ENCODE assay signal across 8 cellular contexts in genomic region chr10:72259491-72260214, GRCh38. TPM values are rescaled to one million over a fixed set of nuclear protein-coding genes. Genes with fewer than 3 reads are reported as not detected.
DNase-seq lines count a peak whose midpoint lies in the region; ATAC-seq and TF ChIP-seq lines count a peak whose summit lies in the region.

No MANE protein-coding gene starts in this region.

- no peak for ATAC-seq in natural killer cell treated with Interleukin-12 subunit alpha and Interleukin-12 subunit beta and Interleukin-15 and Interleukin-18, amount 100 ng/mL, for 72 hours

- peaks cover 48% of the 10 kb centered on the region for H3K36me3 Mint-ChIP-seq in Calu3 (ENCODE audit: insufficient read depth, unreplicated experiment)
- no peaks in the 10 kb centered on the region for H3K36me3 Mint-ChIP-seq in natural killer cell treated with Interleukin-12 subunit alpha and Interleukin-12 subunit beta and Interleukin-15 and Interleukin-18, amount 100 ng/mL, for 72 hours

- no peak overlapping the region for H3K4me3 ChIP-seq in coronary artery

- H3K27me3 Mint-ChIP-seq in Calu3 (ENCODE audit: unreplicated experiment): no peaks in the 10 kb centered on the region
- no peaks in the 10 kb centered on the region for H3K27me3 Mint-ChIP-seq in natural killer cell treated with Interleukin-12 subunit alpha and Interleukin-12 subunit beta and Interleukin-15 and Interleukin-18, amount 100 ng/mL, for 72 hours

- peaks cover 70% of the 10 kb centered on the region for H3K4me1 Mint-ChIP-seq in Calu3 (ENCODE audit: low read depth, unreplicated experiment)
- H3K4me1 Mint-ChIP-seq in natural killer cell treated with Interleukin-12 subunit alpha and Interleukin-12 subunit beta and Interleukin-15 and Interleukin-18, amount 100 ng/mL, for 72 hours (ENCODE audit: low read depth in 2 of 2): peaks cover 61 to 64% of the 10 kb centered on the region in 2 donors

- CTCF ChIA-PET in Calu3 (lab: Charles Lee): interaction anchor here (1.1 to 3.1 kb wide), 11 partner anchors 12 to 77 kb away, joined by 3 to 34 read pairs (median 6); partner anchors contain the start of gene DDIT4

- DNase-seq in Calu3 (no peak), NCI-H460 (ENCODE audit: extremely low read depth, low read depth) (peak; percentile 48), coronary artery (ENCODE audit: low spot score) (no peak), RKO (ENCODE audit: low spot score) (no peak), DMS153 (lab: John Stamatoyannopoulos, UW) (no peak), NOMO-1 (lab: John Stamatoyannopoulos, UW; ENCODE audit: unreplicated experiment in 2 of 2) (no peak), NCI-H1930 (lab: John Stamatoyannopoulos, UW) (no peak)
- DNase-seq in natural killer cell treated with Interleukin-12 subunit alpha and Interleukin-12 subunit beta and Interleukin-15 and Interleukin-18, amount 100 ng/mL, for 72 hours (ENCODE audit: low spot score): no peak

- H3K4me3 Mint-ChIP-seq in Calu3 (ENCODE audit: low read depth, unreplicated experiment): peak overlapping the region; percentile 67
- H3K4me3 Mint-ChIP-seq in natural killer cell treated with Interleukin-12 subunit alpha and Interleukin-12 subunit beta and Interleukin-15 and Interleukin-18, amount 100 ng/mL, for 72 hours: peak overlapping the region; percentile 83

- intact Hi-C loops in Calu3 (cut with micrococcal nuclease; ENCODE audit: unreplicated experiment): loop anchor here (2.0 kb wide), 1 partner anchor 17 kb away; no protein-coding TSS in a partner anchor

- H3K9me3 Mint-ChIP-seq in Calu3 (ENCODE audit: low read depth, unreplicated experiment): no peaks in the 10 kb centered on the region
- no peaks in the 10 kb centered on the region for H3K9me3 Mint-ChIP-seq in natural killer cell treated with Interleukin-12 subunit alpha and Interleukin-12 subunit beta and Interleukin-15 and Interleukin-18, amount 100 ng/mL, for 72 hours

- peak overlapping the region; percentile 98 for H3K27ac Mint-ChIP-seq in Calu3 (ENCODE audit: unreplicated experiment)
- H3K27ac Mint-ChIP-seq in natural killer cell treated with Interleukin-12 subunit alpha and Interleukin-12 subunit beta and Interleukin-15 and Interleukin-18, amount 100 ng/mL, for 72 hours: peak overlapping the region; percentile 96 to 99

- BruUV-seq in Calu3 (replicated peaks; lab: Mats Ljungman, UMichigan): TSS peak; percentile 86

- peak overlapping the region; percentile 94 for H3K27ac ChIP-seq in coronary artery

- TF ChIP-seq CTCF in Calu3 (IDR thresholded peaks at IDR 0.05; ENCODE audit: unreplicated experiment): no peak
- TF ChIP-seq CTCF in coronary artery (IDR thresholded peaks at IDR 0.05): no peak

RNA-seq across cellular contexts. Expression of gene DDIT4, which starts 14.1 kb away (rescaled TPM):
- total RNA-seq in Calu3 (2022): 294 and 326 TPM in 2 replicates
- total RNA-seq in NCI-H460 (2014; rRNA removed; shearing (Covaris generic)): 711 and 784 TPM in 2 replicates
- 818 and 840 TPM in 2 replicates for polyA plus RNA-seq in NCI-H460 (2014; cell fraction: nucleus; rRNA removed)
- 100 to 1,000 TPM; 189 to 207 TPM for total RNA-seq in natural killer cell treated with Interleukin-12 subunit alpha and Interleukin-12 subunit beta and Interleukin-15 and Interleukin-18, amount 100 ng/mL, for 72 hours

RNA-seq across cellular contexts. Expression of gene ASCC1, which starts 43.6 kb away (rescaled TPM):
- 51.3 and 59.3 TPM in 2 replicates for total RNA-seq in Calu3 (2022)
- 59.6 and 59.7 TPM in 2 replicates for total RNA-seq in NCI-H460 (2014; rRNA removed; shearing (Covaris generic))
- 29.1 and 34.0 TPM in 2 replicates for polyA plus RNA-seq in NCI-H460 (2014; cell fraction: nucleus; rRNA removed)
- 10 to 100 TPM; 30.9 to 35.7 TPM for total RNA-seq in natural killer cell treated with Interleukin-12 subunit alpha and Interleukin-12 subunit beta and Interleukin-15 and Interleukin-18, amount 100 ng/mL, for 72 hours

RNA-seq across cellular contexts. Expression of gene ANAPC16, which starts 43.8 kb away (rescaled TPM):
- total RNA-seq in Calu3 (2022): 118 and 119 TPM in 2 replicates
- total RNA-seq in NCI-H460 (2014; rRNA removed; shearing (Covaris generic)): 170 and 182 TPM in 2 replicates
- 86.2 and 90.8 TPM in 2 replicates for polyA plus RNA-seq in NCI-H460 (2014; cell fraction: nucleus; rRNA removed)
- 10 to 100 TPM; 39.6 to 79.3 TPM for total RNA-seq in natural killer cell treated with Interleukin-12 subunit alpha and Interleukin-12 subunit beta and Interleukin-15 and Interleukin-18, amount 100 ng/mL, for 72 hours
